ENCODE assay signal across 1 cellular context in the genomic region with DNA sequence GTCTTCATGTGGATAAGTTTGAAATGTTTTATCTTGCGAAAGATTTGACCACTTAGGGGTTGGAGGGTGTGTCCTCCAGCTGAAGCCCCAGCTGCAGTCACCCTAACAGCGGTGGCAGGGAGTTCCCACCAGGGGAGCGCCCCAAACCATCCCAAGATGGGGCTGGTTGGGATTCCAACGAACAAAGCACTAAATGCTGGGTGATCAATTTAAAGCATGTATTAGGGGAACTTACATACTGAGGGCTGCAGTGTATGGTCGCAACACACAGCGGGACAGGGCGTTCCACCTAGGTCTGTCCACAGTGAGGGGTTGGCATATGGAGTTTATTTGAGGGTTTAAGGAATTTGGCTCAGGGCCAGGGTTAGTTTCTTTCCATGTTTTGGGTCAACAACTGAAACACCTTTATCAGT.
TF ChIP-seq lines count a peak whose summit lies in the region.

No MANE protein-coding gene starts in this region.

TF ChIP-seq in GM12878, 131 proteins besides CTCF, POLR2A, EP300 and RAD21:
- TF ChIP-seq RB1 (IDR thresholded peaks at IDR 0.05; ENCODE audit: borderline replicate concordance) = no peak
- TF ChIP-seq SMARCA5 (IDR thresholded peaks at IDR 0.05) = no peak
- TF ChIP-seq, protein P1, sequence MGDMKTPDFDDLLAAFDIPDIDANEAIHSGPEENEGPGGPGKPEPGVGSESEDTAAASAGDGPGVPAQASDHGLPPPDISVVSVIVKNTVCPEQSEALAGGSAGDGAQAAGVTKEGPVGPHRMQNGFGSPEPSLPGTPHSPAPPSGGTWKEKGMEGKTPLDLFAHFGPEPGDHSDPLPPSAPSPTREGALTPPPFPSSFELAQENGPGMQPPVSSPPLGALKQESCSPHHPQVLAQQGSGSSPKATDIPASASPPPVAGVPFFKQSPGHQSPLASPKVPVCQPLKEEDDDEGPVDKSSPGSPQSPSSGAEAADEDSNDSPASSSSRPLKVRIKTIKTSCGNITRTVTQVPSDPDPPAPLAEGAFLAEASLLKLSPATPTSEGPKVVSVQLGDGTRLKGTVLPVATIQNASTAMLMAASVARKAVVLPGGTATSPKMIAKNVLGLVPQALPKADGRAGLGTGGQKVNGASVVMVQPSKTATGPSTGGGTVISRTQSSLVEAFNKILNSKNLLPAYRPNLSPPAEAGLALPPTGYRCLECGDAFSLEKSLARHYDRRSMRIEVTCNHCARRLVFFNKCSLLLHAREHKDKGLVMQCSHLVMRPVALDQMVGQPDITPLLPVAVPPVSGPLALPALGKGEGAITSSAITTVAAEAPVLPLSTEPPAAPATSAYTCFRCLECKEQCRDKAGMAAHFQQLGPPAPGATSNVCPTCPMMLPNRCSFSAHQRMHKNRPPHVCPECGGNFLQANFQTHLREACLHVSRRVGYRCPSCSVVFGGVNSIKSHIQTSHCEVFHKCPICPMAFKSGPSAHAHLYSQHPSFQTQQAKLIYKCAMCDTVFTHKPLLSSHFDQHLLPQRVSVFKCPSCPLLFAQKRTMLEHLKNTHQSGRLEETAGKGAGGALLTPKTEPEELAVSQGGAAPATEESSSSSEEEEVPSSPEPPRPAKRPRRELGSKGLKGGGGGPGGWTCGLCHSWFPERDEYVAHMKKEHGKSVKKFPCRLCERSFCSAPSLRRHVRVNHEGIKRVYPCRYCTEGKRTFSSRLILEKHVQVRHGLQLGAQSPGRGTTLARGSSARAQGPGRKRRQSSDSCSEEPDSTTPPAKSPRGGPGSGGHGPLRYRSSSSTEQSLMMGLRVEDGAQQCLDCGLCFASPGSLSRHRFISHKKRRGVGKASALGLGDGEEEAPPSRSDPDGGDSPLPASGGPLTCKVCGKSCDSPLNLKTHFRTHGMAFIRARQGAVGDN (IDR thresholded peaks at IDR 0.05) = no peak
- no peak for TF ChIP-seq NFYA (IDR thresholded peaks at IDR 0.05; ENCODE audit: borderline replicate concordance, low read depth, low read length)
- TF ChIP-seq HDAC2 (IDR thresholded peaks at IDR 0.05) = no peak
- no peak for TF ChIP-seq ZSCAN29 (IDR thresholded peaks at IDR 0.05)
- TF ChIP-seq, protein P2, sequence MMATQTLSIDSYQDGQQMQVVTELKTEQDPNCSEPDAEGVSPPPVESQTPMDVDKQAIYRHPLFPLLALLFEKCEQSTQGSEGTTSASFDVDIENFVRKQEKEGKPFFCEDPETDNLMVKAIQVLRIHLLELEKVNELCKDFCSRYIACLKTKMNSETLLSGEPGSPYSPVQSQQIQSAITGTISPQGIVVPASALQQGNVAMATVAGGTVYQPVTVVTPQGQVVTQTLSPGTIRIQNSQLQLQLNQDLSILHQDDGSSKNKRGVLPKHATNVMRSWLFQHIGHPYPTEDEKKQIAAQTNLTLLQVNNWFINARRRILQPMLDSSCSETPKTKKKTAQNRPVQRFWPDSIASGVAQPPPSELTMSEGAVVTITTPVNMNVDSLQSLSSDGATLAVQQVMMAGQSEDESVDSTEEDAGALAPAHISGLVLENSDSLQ (IDR thresholded peaks at IDR 0.05) = no peak
